In the genomic region with DNA sequence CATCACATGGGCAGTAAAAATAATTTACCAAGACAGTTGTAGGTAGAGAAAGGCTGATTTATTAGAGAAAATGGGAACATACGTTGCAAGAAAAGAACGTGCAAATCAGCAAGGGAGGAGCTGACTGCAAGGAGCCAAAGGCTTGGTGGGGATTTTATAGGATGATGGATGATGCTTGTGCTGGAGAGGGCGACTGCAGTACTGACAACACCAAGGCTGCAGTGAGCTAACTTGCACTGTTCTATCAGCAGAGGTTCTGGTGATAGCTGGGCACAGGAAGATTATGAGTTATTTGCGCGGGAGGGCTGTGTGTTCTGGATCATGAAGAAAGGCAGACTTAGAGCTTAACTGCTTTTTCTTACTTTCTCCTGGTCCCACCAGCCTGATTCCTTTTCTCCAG, we compare ENCODE assay signal across 18 cellular contexts.
DNase-seq lines count a peak whose midpoint lies in the region; ATAC-seq and TF ChIP-seq lines count a peak whose summit lies in the region.
"Had no signal": no experiment of that assay in that cellular context is flagged by ENCODE, and none has a peak within 500 bp of the region (broad histone marks: within the 10 kb centered on the region; RNA-seq: fewer than 3 reads in every experiment).

No MANE protein-coding gene starts in this region.

- H3K4me1 ChIP-seq in left ventricle myocardium inferior (peaks cover 39% of the 10 kb centered on the region), lower lobe of right lung (peaks cover 20% of the 10 kb centered on the region), uterus (peaks cover 0 to 6% of the 10 kb centered on the region in 2 donors)

- peaks cover under 1% of the 10 kb centered on the region for H3K4me1 Mint-ChIP-seq in progenitor cell of endocrine pancreas (ENCODE audit: low read depth)

- no peaks in the 10 kb centered on the region for H3K36me3 ChIP-seq in left ventricle myocardium inferior
- H3K36me3 ChIP-seq in lower lobe of right lung = no peaks in the 10 kb centered on the region
- no peaks in the 10 kb centered on the region for H3K36me3 ChIP-seq in uterus

- no peaks in the 10 kb centered on the region for H3K27me3 ChIP-seq in left ventricle myocardium inferior (ENCODE audit: low read depth)
- no peaks in the 10 kb centered on the region for H3K27me3 ChIP-seq in lower lobe of right lung (ENCODE audit: low read depth)
- no peaks in the 10 kb centered on the region for H3K27me3 ChIP-seq in uterus

- no peaks in the 10 kb centered on the region for H3K9me3 Mint-ChIP-seq in progenitor cell of endocrine pancreas (ENCODE audit: low read depth)
- H3K9me3 Mint-ChIP-seq: IgD-negative memory B cell had no signal

- H3K27ac ChIP-seq in left ventricle myocardium inferior (replicated peaks) = no peak overlapping the region
- H3K27ac ChIP-seq in lower lobe of right lung = no peak overlapping the region
- peak overlapping the region; percentile 39 to 67 for H3K27ac ChIP-seq in uterus
- H3K27ac ChIP-seq: 22Rv1 had no signal

- no peaks in the 10 kb centered on the region for H3K36me3 Mint-ChIP-seq in progenitor cell of endocrine pancreas (ENCODE audit: insufficient read depth)
- H3K36me3 Mint-ChIP-seq: IgD-negative memory B cell had no signal

- TF ChIP-seq POLR2A in uterus (IDR thresholded peaks at IDR 0.05) = no peak

- intact Hi-C loops in cardiac septum (cut with DNase I) (loop anchor here (5.0 kb wide), 2 partner anchors 53 to 132 kb away; no protein-coding TSS in a partner anchor), left ventricle myocardium inferior (cut with micrococcal nuclease) (no loop called here), lower lobe of right lung (cut with DNase I) (no loop called here), uterus (cut with DNase I; ENCODE audit: low total_unique reads) (no loop called here)

- peaks cover 6% of the 10 kb centered on the region for H3K27me3 Mint-ChIP-seq in progenitor cell of endocrine pancreas
- H3K27me3 Mint-ChIP-seq: IgD-negative memory B cell had no signal

- no peak overlapping the region for H3K4me3 Mint-ChIP-seq in progenitor cell of endocrine pancreas (ENCODE audit: low read depth)
- H3K4me3 Mint-ChIP-seq: IgD-negative memory B cell had no signal

- H3K9me3 ChIP-seq in left ventricle myocardium inferior (replicated peaks) (no peaks in the 10 kb centered on the region), lower lobe of right lung (no peaks in the 10 kb centered on the region), uterus (no peaks in the 10 kb centered on the region)

- peak overlapping the region; percentile 26 for H3K27ac Mint-ChIP-seq in progenitor cell of endocrine pancreas

- peak; percentile 49 for DNase-seq in cardiac septum (ENCODE audit: low spot score)
- no peak for DNase-seq in left ventricle myocardium inferior
- peak; percentile 3 for DNase-seq in lower lobe of right lung
- no peak for DNase-seq in progenitor cell of endocrine pancreas (ENCODE audit: low spot score, unreplicated experiment)
- peak; percentile 33 to 50 for DNase-seq in uterus
- DNase-seq in effector CD8-positive, alpha-beta T cell (lab: John Stamatoyannopoulos, UW) = no peak
- DNase-seq in NCI-H146 treated with DMSO at 0.1 percent for 48 hours (lab: John Stamatoyannopoulos, UW; ENCODE audit: unreplicated experiment) = no peak
- DNase-seq in NCI-H526 (lab: John Stamatoyannopoulos, UW) = no peak
- DNase-seq: GDM1; Karpas-422; NCI-H187; NCI-H446 treated with DMSO at 0.1 percent for 48 hours; NCI-H748 treated with DMSO at 0.1 percent for 48 hours; NK-92 treated with Interleukin-12 subunit alpha and Interleukin-12 subunit beta, amount 100 ng/mL, for 24 hours; SIG-M5 had no signal

- H3K4me3 ChIP-seq in left ventricle myocardium inferior (no peak overlapping the region), lower lobe of right lung (no peak overlapping the region), uterus (no peak overlapping the region)

- no peak for ATAC-seq in lower lobe of right lung
- ATAC-seq: Panc1 had no signal

- TF ChIP-seq CTCF in left ventricle myocardium inferior (IDR thresholded peaks at IDR 0.05; ENCODE audit: borderline replicate concordance) (no peak), lower lobe of right lung (IDR thresholded peaks at IDR 0.05) (no peak), progenitor cell of endocrine pancreas (IDR thresholded peaks at IDR 0.05; ENCODE audit: unreplicated experiment) (no peak), uterus (IDR thresholded peaks at IDR 0.05) (no peak)

Comparison
In these comparisons a context has a peak if more than half of its experiments do, and no peak if none do; other contexts are left out.
1. DNase-seq: peak in cardiac septum (single experiment), lower lobe of right lung (single experiment) and uterus (2 of 2); none in left ventricle myocardium inferior (single experiment), progenitor cell of endocrine pancreas (single experiment), effector CD8-positive, alpha-beta T cell (single experiment), NCI-H146 treated with DMSO at 0.1 percent for 48 hours (single experiment) and NCI-H526 (0 of 2).
2. H3K27ac ChIP-seq: peak in uterus (2 of 2); none in left ventricle myocardium inferior (single experiment) and lower lobe of right lung (single experiment).